ENCODE assay signal across 8 cellular contexts in genomic region chr3:38136807-38137614, GRCh38. TPM values are rescaled to one million over a fixed set of nuclear protein-coding genes. Genes with fewer than 3 reads are reported as not detected.
DNase-seq lines count a peak whose midpoint lies in the region; ATAC-seq, FAIRE-seq and TF ChIP-seq lines count a peak whose summit lies in the region.

A gene with protein sequence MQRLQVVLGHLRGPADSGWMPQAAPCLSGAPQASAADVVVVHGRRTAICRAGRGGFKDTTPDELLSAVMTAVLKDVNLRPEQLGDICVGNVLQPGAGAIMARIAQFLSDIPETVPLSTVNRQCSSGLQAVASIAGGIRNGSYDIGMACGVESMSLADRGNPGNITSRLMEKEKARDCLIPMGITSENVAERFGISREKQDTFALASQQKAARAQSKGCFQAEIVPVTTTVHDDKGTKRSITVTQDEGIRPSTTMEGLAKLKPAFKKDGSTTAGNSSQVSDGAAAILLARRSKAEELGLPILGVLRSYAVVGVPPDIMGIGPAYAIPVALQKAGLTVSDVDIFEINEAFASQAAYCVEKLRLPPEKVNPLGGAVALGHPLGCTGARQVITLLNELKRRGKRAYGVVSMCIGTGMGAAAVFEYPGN (minus strand): TSS chr3:38137127. CDS start chr3:38137035, 92 bp downstream.

- peak; percentile 68 for FAIRE-seq in urothelium cell line (lab: Jason Lieb, UNC)

- H3K4me1 ChIP-seq in psoas muscle: peaks cover 16% of the 10 kb centered on the region

- ATAC-seq in GM18499 (IDR thresholded peaks at IDR 0.05; ENCODE audit: insufficient read depth, unreplicated experiment) (peak; percentile 84), HG02943 (IDR thresholded peaks at IDR 0.05; ENCODE audit: low read depth, unreplicated experiment) (peak; percentile 82), left ventricle myocardium superior (peak; percentile 97), psoas muscle (peak; percentile 96 to 97 (median 97))

- H3K27me3 ChIP-seq in psoas muscle (ENCODE audit: insufficient read depth in 3 of 3, low read length in 2 of 3): no peaks in the 10 kb centered on the region

- peak within 1 kb of the TSS; percentile 99 for H3K4me3 ChIP-seq in psoas muscle

- H3K27ac ChIP-seq in psoas muscle: peak within 1 kb of the TSS; percentile 94

- H3K9me3 ChIP-seq in psoas muscle: no peaks in the 10 kb centered on the region

- 0% methylated on average over 57 to 62 of the region's 62 CpGs for WGBS in psoas muscle, 3 donors

- intact Hi-C loops in T-helper 2 cell treated with Interferon-gamma antibody and Interleukin-4, amounts not matched to agents 100 ng/mL and 5 ng/mL, for 36 hours (cut with micrococcal nuclease): loop anchor here (1.0 to 10.0 kb wide), 11 partner anchors 15 to 518 kb away; partner anchors contain the start of genes ACVR2B, DLEC1, EXOG and OXSR1
- intact Hi-C loops in left ventricle myocardium superior (cut with micrococcal nuclease): no loop called here
- intact Hi-C loops in psoas muscle (cut with DNase I): loop anchor here (2.0 to 10.0 kb wide), 3 partner anchors 30 to 340 kb away; partner anchors contain the start of gene ACVR2B (in 1 of the 2)

- TF ChIP-seq CTCF in psoas muscle (IDR thresholded peaks at IDR 0.05): no peak

- H3K36me3 ChIP-seq in psoas muscle (ENCODE audit: insufficient read depth in 1 of 2, low read depth in 1 of 2): peaks cover 4 to 43% of the 10 kb centered on the region in 2 donors

- DNase-seq in NCI-H187 treated with DMSO at 0.1 percent for 48 hours (lab: John Stamatoyannopoulos, UW): peak; percentile 85
- DNase-seq in anterior cingulate cortex (lab: John Stamatoyannopoulos, UW): peak; percentile 85 to 100 (median 99)
- DNase-seq in left ventricle myocardium superior: peak; percentile 100
- peak; percentile 99 to 100 for DNase-seq in psoas muscle
- DNase-seq in urothelium cell line (ENCODE audit: low spot score): peak; percentile 99

RNA-seq across cellular contexts. Expression of the gene that starts here (rescaled TPM):
- total RNA-seq in T-helper 2 cell treated with Interferon-gamma antibody and Interleukin-4, amounts not matched to agents 100 ng/mL and 5 ng/mL, for 36 hours: 91.9 and 92.4 TPM in 2 replicates
- total RNA-seq in left ventricle myocardium superior: 107 TPM
- total RNA-seq in psoas muscle: 10 to 100 TPM; 34.9 to 48.6 (median 40.7) TPM
- 10 to 100 TPM; 23.6 to 52.2 (median 28.6) TPM for polyA plus RNA-seq in psoas muscle

Comparison
In these comparisons a context has a peak if more than half of its experiments do, and no peak if none do; other contexts are left out.
1. Peak in every context shown above with its lines: DNase-seq, ATAC-seq, H3K4me3 ChIP-seq and H3K27ac ChIP-seq.